Comparison of ENCODE assay signal across 1 cellular context in the genomic region with DNA sequence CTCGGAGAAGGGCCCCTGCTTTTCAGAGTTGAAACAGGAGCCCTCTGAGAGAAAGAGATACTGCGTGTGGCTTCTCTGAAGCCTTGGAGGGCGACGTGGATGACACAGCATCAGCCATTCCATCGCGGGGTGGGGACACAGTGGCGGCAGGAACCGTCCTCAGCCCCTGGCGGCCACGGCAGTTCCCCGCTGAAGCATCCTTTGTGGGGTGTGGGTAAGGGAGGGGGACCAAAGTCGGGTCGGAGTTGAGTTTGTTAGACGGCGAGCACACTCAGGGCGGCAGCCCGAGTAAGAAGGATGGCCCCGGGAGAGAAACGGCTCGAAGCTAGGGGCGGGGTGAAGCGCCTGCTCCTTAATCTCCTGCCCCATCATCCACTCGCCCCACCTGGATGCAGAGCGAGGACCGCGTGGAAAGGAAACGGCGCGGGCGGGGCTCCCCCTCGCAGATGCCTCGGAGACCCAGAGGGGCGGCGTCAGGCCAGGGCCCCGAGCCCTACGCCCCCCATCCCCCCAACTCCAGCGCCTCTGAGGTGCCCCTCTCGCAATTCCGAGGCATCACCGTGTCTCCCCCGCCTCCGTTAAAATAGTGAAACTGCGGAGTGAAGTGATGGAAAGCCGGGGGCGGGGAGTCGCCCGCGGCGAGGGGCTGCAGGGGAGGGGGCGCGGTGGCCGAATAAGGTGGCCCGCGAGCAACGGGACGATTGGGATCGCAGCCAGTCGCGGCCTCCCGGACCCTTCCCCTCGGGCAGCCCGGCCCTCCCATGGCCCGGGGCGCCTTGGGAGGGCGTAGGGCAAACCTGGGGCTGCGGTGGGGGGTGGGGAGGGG.
TF ChIP-seq lines count a peak whose summit lies in the region.

No MANE protein-coding gene starts in this region.

TF ChIP-seq in HepG2, 621 proteins besides CTCF, POLR2A, EP300 and RAD21 (continued from another document and continues in another):
- TF ChIP-seq, protein P1, sequence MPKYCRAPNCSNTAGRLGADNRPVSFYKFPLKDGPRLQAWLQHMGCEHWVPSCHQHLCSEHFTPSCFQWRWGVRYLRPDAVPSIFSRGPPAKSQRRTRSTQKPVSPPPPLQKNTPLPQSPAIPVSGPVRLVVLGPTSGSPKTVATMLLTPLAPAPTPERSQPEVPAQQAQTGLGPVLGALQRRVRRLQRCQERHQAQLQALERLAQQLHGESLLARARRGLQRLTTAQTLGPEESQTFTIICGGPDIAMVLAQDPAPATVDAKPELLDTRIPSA (CRISPR knock-in tag; IDR thresholded peaks at IDR 0.05; ENCODE audit: borderline replicate concordance) = no peak
- TF ChIP-seq ZNF549 (CRISPR knock-in tag; IDR thresholded peaks at IDR 0.05) (no peak), HNRNPUL1 (IDR thresholded peaks at IDR 0.05; ENCODE audit: low read depth, low read length) (no peak), SRSF4 (IDR thresholded peaks at IDR 0.05; ENCODE audit: low read depth, low read length, poor library complexity, severe bottlenecking) (no peak), TEAD3 (CRISPR knock-in tag; optimal IDR thresholded peaks at IDR 0.05; ENCODE audit: borderline replicate concordance) (peak; percentile 13), ISL2 (CRISPR knock-in tag; IDR thresholded peaks at IDR 0.05) (peak; percentile 60), ZNF382 (CRISPR knock-in tag; IDR thresholded peaks at IDR 0.05; ENCODE audit: borderline replicate concordance) (no peak), AKAP8 (CRISPR knock-in tag; IDR thresholded peaks at IDR 0.05) (peak; percentile 72; the same call in 1 of the 2 replicates), SYNCRIP (IDR thresholded peaks at IDR 0.05; ENCODE audit: insufficient read depth, low read depth, low read length) (no peak), DR1 (CRISPR knock-in tag; IDR thresholded peaks at IDR 0.05) (no peak), KLF6 (CRISPR knock-in tag; IDR thresholded peaks at IDR 0.05) (no peak), CHD2 (IDR thresholded peaks at IDR 0.05; ENCODE audit: low read depth, low read length) (no peak), MIER2 (CRISPR knock-in tag; IDR thresholded peaks at IDR 0.05) (no peak), ZNF709 (CRISPR knock-in tag; IDR thresholded peaks at IDR 0.05) (no peak), CEBPB (IDR thresholded peaks at IDR 0.05; ENCODE audit: borderline replicate concordance, low read depth, low read length) (no peak), NPAS2 (CRISPR knock-in tag; IDR thresholded peaks at IDR 0.05; ENCODE audit: borderline replicate concordance) (no peak), ZNF143 (CRISPR knock-in tag; IDR thresholded peaks at IDR 0.05) (peak; percentile 36; the same call in 1 of the 2 replicates), YEATS2 (CRISPR knock-in tag; IDR thresholded peaks at IDR 0.05; ENCODE audit: borderline replicate concordance) (no peak), ZNF747 (CRISPR knock-in tag; IDR thresholded peaks at IDR 0.05; ENCODE audit: borderline replicate concordance) (no peak), MIER3 (CRISPR knock-in tag; IDR thresholded peaks at IDR 0.05; ENCODE audit: borderline replicate concordance) (no peak), ZNF253 (CRISPR knock-in tag; IDR thresholded peaks at IDR 0.05; ENCODE audit: borderline replicate concordance) (no peak)
- TF ChIP-seq, protein P2, sequence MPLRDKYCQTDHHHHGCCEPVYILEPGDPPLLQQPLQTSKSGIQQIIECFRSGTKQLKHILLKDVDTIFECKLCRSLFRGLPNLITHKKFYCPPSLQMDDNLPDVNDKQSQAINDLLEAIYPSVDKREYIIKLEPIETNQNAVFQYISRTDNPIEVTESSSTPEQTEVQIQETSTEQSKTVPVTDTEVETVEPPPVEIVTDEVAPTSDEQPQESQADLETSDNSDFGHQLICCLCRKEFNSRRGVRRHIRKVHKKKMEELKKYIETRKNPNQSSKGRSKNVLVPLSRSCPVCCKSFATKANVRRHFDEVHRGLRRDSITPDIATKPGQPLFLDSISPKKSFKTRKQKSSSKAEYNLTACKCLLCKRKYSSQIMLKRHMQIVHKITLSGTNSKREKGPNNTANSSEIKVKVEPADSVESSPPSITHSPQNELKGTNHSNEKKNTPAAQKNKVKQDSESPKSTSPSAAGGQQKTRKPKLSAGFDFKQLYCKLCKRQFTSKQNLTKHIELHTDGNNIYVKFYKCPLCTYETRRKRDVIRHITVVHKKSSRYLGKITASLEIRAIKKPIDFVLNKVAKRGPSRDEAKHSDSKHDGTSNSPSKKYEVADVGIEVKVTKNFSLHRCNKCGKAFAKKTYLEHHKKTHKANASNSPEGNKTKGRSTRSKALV (CRISPR knock-in tag; IDR thresholded peaks at IDR 0.05) = no peak
- TF ChIP-seq, protein P3, sequence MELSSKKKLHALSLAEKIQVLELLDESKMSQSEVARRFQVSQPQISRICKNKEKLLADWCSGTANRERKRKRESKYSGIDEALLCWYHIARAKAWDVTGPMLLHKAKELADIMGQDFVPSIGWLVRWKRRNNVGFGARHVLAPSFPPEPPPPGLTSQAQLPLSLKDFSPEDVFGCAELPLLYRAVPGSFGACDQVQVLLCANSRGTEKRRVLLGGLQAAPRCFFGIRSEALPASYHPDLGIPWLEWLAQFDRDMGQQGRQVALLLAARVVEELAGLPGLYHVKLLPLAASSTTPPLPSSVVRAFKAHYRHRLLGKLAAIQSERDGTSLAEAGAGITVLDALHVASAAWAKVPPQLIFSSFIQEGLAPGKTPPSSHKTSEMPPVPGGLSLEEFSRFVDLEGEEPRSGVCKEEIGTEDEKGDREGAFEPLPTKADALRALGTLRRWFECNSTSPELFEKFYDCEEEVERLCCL (CRISPR knock-in tag; IDR thresholded peaks at IDR 0.05; ENCODE audit: borderline replicate concordance) = no peak
- TF ChIP-seq, protein P4, sequence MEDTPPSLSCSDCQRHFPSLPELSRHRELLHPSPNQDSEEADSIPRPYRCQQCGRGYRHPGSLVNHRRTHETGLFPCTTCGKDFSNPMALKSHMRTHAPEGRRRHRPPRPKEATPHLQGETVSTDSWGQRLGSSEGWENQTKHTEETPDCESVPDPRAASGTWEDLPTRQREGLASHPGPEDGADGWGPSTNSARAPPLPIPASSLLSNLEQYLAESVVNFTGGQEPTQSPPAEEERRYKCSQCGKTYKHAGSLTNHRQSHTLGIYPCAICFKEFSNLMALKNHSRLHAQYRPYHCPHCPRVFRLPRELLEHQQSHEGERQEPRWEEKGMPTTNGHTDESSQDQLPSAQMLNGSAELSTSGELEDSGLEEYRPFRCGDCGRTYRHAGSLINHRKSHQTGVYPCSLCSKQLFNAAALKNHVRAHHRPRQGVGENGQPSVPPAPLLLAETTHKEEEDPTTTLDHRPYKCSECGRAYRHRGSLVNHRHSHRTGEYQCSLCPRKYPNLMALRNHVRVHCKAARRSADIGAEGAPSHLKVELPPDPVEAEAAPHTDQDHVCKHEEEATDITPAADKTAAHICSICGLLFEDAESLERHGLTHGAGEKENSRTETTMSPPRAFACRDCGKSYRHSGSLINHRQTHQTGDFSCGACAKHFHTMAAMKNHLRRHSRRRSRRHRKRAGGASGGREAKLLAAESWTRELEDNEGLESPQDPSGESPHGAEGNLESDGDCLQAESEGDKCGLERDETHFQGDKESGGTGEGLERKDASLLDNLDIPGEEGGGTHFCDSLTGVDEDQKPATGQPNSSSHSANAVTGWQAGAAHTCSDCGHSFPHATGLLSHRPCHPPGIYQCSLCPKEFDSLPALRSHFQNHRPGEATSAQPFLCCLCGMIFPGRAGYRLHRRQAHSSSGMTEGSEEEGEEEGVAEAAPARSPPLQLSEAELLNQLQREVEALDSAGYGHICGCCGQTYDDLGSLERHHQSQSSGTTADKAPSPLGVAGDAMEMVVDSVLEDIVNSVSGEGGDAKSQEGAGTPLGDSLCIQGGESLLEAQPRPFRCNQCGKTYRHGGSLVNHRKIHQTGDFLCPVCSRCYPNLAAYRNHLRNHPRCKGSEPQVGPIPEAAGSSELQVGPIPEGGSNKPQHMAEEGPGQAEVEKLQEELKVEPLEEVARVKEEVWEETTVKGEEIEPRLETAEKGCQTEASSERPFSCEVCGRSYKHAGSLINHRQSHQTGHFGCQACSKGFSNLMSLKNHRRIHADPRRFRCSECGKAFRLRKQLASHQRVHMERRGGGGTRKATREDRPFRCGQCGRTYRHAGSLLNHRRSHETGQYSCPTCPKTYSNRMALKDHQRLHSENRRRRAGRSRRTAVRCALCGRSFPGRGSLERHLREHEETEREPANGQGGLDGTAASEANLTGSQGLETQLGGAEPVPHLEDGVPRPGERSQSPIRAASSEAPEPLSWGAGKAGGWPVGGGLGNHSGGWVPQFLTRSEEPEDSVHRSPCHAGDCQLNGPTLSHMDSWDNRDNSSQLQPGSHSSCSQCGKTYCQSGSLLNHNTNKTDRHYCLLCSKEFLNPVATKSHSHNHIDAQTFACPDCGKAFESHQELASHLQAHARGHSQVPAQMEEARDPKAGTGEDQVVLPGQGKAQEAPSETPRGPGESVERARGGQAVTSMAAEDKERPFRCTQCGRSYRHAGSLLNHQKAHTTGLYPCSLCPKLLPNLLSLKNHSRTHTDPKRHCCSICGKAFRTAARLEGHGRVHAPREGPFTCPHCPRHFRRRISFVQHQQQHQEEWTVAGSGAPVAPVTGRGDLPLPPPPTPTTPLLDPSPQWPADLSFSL (CRISPR knock-in tag; IDR thresholded peaks at IDR 0.05) = no peak; the same call in 1 of the 2 replicates
- TF ChIP-seq, protein P5, sequence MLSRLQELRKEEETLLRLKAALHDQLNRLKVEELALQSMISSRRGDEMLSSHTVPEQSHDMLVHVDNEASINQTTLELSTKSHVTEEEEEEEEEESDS (CRISPR knock-in tag; IDR thresholded peaks at IDR 0.05; ENCODE audit: borderline replicate concordance) = no peak
- TF ChIP-seq, protein P6, sequence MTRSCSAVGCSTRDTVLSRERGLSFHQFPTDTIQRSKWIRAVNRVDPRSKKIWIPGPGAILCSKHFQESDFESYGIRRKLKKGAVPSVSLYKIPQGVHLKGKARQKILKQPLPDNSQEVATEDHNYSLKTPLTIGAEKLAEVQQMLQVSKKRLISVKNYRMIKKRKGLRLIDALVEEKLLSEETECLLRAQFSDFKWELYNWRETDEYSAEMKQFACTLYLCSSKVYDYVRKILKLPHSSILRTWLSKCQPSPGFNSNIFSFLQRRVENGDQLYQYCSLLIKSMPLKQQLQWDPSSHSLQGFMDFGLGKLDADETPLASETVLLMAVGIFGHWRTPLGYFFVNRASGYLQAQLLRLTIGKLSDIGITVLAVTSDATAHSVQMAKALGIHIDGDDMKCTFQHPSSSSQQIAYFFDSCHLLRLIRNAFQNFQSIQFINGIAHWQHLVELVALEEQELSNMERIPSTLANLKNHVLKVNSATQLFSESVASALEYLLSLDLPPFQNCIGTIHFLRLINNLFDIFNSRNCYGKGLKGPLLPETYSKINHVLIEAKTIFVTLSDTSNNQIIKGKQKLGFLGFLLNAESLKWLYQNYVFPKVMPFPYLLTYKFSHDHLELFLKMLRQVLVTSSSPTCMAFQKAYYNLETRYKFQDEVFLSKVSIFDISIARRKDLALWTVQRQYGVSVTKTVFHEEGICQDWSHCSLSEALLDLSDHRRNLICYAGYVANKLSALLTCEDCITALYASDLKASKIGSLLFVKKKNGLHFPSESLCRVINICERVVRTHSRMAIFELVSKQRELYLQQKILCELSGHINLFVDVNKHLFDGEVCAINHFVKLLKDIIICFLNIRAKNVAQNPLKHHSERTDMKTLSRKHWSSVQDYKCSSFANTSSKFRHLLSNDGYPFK (CRISPR knock-in tag; IDR thresholded peaks at IDR 0.05; ENCODE audit: borderline replicate concordance) = peak; percentile 69; the same call in 1 of the 2 replicates
- TF ChIP-seq, protein P7, sequence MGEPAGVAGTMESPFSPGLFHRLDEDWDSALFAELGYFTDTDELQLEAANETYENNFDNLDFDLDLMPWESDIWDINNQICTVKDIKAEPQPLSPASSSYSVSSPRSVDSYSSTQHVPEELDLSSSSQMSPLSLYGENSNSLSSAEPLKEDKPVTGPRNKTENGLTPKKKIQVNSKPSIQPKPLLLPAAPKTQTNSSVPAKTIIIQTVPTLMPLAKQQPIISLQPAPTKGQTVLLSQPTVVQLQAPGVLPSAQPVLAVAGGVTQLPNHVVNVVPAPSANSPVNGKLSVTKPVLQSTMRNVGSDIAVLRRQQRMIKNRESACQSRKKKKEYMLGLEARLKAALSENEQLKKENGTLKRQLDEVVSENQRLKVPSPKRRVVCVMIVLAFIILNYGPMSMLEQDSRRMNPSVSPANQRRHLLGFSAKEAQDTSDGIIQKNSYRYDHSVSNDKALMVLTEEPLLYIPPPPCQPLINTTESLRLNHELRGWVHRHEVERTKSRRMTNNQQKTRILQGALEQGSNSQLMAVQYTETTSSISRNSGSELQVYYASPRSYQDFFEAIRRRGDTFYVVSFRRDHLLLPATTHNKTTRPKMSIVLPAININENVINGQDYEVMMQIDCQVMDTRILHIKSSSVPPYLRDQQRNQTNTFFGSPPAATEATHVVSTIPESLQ (CRISPR knock-in tag; conservative IDR thresholded peaks at IDR 0.05) = no peak
- TF ChIP-seq, protein P8, sequence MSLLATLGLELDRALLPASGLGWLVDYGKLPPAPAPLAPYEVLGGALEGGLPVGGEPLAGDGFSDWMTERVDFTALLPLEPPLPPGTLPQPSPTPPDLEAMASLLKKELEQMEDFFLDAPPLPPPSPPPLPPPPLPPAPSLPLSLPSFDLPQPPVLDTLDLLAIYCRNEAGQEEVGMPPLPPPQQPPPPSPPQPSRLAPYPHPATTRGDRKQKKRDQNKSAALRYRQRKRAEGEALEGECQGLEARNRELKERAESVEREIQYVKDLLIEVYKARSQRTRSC (CRISPR knock-in tag; IDR thresholded peaks at IDR 0.05; ENCODE audit: low read depth) = no peak
- TF ChIP-seq, protein P9, sequence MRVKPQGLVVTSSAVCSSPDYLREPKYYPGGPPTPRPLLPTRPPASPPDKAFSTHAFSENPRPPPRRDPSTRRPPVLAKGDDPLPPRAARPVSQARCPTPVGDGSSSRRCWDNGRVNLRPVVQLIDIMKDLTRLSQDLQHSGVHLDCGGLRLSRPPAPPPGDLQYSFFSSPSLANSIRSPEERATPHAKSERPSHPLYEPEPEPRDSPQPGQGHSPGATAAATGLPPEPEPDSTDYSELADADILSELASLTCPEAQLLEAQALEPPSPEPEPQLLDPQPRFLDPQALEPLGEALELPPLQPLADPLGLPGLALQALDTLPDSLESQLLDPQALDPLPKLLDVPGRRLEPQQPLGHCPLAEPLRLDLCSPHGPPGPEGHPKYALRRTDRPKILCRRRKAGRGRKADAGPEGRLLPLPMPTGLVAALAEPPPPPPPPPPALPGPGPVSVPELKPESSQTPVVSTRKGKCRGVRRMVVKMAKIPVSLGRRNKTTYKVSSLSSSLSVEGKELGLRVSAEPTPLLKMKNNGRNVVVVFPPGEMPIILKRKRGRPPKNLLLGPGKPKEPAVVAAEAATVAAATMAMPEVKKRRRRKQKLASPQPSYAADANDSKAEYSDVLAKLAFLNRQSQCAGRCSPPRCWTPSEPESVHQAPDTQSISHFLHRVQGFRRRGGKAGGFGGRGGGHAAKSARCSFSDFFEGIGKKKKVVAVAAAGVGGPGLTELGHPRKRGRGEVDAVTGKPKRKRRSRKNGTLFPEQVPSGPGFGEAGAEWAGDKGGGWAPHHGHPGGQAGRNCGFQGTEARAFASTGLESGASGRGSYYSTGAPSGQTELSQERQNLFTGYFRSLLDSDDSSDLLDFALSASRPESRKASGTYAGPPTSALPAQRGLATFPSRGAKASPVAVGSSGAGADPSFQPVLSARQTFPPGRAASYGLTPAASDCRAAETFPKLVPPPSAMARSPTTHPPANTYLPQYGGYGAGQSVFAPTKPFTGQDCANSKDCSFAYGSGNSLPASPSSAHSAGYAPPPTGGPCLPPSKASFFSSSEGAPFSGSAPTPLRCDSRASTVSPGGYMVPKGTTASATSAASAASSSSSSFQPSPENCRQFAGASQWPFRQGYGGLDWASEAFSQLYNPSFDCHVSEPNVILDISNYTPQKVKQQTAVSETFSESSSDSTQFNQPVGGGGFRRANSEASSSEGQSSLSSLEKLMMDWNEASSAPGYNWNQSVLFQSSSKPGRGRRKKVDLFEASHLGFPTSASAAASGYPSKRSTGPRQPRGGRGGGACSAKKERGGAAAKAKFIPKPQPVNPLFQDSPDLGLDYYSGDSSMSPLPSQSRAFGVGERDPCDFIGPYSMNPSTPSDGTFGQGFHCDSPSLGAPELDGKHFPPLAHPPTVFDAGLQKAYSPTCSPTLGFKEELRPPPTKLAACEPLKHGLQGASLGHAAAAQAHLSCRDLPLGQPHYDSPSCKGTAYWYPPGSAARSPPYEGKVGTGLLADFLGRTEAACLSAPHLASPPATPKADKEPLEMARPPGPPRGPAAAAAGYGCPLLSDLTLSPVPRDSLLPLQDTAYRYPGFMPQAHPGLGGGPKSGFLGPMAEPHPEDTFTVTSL (CRISPR knock-in tag; IDR thresholded peaks at IDR 0.05; ENCODE audit: borderline replicate concordance) = 0 out of 2 replicates have a peak, but pooled peaks have one; percentile 35
